Comparison of ENCODE assay signal across 19 cellular contexts in the genomic region with DNA sequence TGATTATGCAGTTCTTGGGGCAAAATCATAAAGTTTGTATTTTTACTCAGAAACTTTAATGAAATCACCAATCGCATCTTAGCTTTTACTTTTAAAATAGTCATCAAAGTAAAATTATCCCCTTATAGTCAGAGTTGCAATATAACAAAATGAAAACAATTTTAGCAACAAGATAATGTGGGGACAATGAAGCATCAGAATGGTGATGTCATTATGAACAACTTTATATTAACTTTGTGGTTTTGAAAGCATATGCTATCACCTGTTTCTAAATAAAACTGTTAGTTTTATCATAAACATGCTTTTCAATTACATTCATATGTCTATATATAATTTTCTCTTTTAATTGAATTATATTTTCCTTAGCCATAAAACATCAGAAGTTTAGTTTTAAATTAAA.
"Had no signal": no experiment of that assay in that cellular context is flagged by ENCODE, and none has a peak within 500 bp of the region (broad histone marks: within the 10 kb centered on the region; RNA-seq: fewer than 3 reads in every experiment).

No MANE protein-coding gene starts in this region.

- DNase-seq: Kasumi-1, MG63, MV-4-11, NCI-H1092, NCI-H1105, NCI-H1436 treated with DMSO at 0.1 percent for 48 hours, NCI-H1694 treated with DMSO at 0.1 percent for 48 hours, NCI-H187 treated with DMSO at 0.1 percent for 48 hours, NCI-H2171 treated with DMSO at 0.1 percent for 48 hours, NCI-H2227 treated with DMSO at 0.1 percent for 48 hours, NCI-H446, NCI-H524 treated with DMSO at 0.1 percent for 48 hours, NCI-H526 treated with DMSO at 0.1 percent for 48 hours, PC-9, Right ventricle myocardium superior, RPMI8226, SK-N-SH, SW 1271 had no signal

- H3K9me3 ChIP-seq: MG63, SJSA1, SK-N-SH had no signal

- H3K4me3 ChIP-seq: MG63, PC-9, SJSA1 had no signal

- H3K9ac ChIP-seq: SK-N-SH had no signal

- H3K36me3 ChIP-seq: MG63, SJSA1 had no signal

- H3K27ac ChIP-seq: PC-9, SJSA1 had no signal

- H3K4me1 ChIP-seq: SJSA1 had no signal
